ENCODE assay signal across 8 cellular contexts in the genomic region with DNA sequence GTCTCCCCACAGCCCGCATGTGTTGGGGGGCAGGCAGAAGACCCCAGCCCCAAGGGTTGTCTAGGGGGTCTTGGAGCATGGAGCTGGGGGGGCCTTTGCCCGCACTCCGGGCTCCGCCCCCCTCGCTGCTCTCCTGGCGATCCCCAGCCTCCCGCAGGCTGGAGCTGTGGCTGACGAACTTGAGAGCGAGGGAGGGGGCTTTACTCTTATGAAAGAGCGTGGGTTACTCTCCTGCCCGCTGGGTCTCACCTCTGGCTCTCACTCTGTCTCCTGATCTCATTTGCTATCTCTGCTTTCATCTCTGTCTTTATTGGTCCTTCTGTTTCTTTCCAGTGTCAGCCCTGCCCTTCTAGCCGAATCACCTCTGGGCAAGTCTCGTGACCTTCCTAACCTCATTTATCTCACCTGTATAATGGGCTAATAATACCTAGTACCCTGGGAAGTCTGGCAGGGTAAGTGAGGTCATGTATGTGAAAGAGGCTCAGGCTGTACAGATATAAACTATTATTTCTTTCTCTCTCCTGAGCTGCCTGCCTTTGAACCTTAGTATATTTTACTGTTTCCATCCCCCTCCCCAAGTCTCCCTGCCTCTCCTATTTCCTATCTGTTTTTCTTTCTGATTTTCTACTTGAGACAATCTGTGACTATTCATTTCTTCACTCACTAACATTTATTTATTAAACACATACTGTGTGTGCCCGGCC. TPM values are rescaled to one million over a fixed set of nuclear protein-coding genes. Genes with fewer than 3 reads are reported as not detected.
A peak's percentile ranks its signal among the peaks of the same experiment; 100 is the strongest.
DNase-seq lines count a peak whose midpoint lies in the region; ATAC-seq and TF ChIP-seq lines count a peak whose summit lies in the region.
"Had no signal": no experiment of that assay in that cellular context is flagged by ENCODE, and none has a peak within 500 bp of the region (broad histone marks: within the 10 kb centered on the region; RNA-seq: fewer than 3 reads in every experiment).

No MANE protein-coding gene starts in this region.

- no peaks in the 10 kb centered on the region for H3K79me2 ChIP-seq in osteoblast (ENCODE audit: insufficient read depth, low read length)

- no peaks in the 10 kb centered on the region for H3K36me3 ChIP-seq in osteoblast (ENCODE audit: insufficient read depth, low read length)

- peak overlapping the region; percentile 67 for H2AFZ ChIP-seq in osteoblast (ENCODE audit: low read length)

- no peaks in the 10 kb centered on the region for H3K9me3 ChIP-seq in T-helper 17 cell (ENCODE audit: control insufficient read depth, low read length, poor library complexity, severe bottlenecking)
- H3K9me3 ChIP-seq in osteoblast (ENCODE audit: low read depth, low read length) = no peaks in the 10 kb centered on the region

- peak overlapping the region; percentile 81 for H3K27ac Mint-ChIP-seq in T-helper 17 cell

- H4K20me1 ChIP-seq in osteoblast (ENCODE audit: insufficient read depth, low read length) = peaks cover 20% of the 10 kb centered on the region

- TF ChIP-seq CTCF in fibroblast of the aortic adventitia (IDR thresholded peaks at IDR 0.05; ENCODE audit: insufficient read depth, low read length) (no peak), osteoblast (IDR thresholded peaks at IDR 0.05; ENCODE audit: extremely low read depth, low read depth, low read length) (no peak)

- peak overlapping the region; percentile 98 for H3K4me3 Mint-ChIP-seq in T-helper 17 cell

- DNase-seq in ELF-1 (ENCODE audit: low read depth, low spot score) = peak; percentile 82
- no peak for DNase-seq in T-helper 17 cell
- DNase-seq in fibroblast of the aortic adventitia (ENCODE audit: low read depth) = peak; percentile 16
- DNase-seq in osteoblast (ENCODE audit: insufficient read length, low spot score, missing footprints) = peak; percentile 95

- H3K4me3 ChIP-seq in fibroblast of the aortic adventitia (ENCODE audit: low read depth, low read length) (peak overlapping the region; percentile 95), osteoblast (ENCODE audit: insufficient read depth, low read length) (peak overlapping the region; percentile 97)

- peak overlapping the region; percentile 90 for H3K4me2 ChIP-seq in osteoblast (ENCODE audit: insufficient read depth, low read length)

- peaks cover 19% of the 10 kb centered on the region for H3K4me1 ChIP-seq in osteoblast (ENCODE audit: insufficient read depth, low read length)

- ATAC-seq in HG03439 (IDR thresholded peaks at IDR 0.05; ENCODE audit: unreplicated experiment) (peak; percentile 5), T-helper 17 cell (peak; percentile 12), HG02840 (IDR thresholded peaks at IDR 0.05; ENCODE audit: low FRiP score, unreplicated experiment) (no peak), HG02678 (IDR thresholded peaks at IDR 0.05; ENCODE audit: unreplicated experiment) (no peak)

- H3K4me1 Mint-ChIP-seq in T-helper 17 cell = peaks cover 27% of the 10 kb centered on the region

- H3K27ac ChIP-seq in osteoblast (ENCODE audit: low read depth, low read length) = no peak overlapping the region

- H3K27me3 ChIP-seq in osteoblast (ENCODE audit: insufficient read depth, low read length) = no peaks in the 10 kb centered on the region

- H3K36me3 Mint-ChIP-seq in T-helper 17 cell (ENCODE audit: low read depth) = peaks cover 7% of the 10 kb centered on the region

- H3K27me3 Mint-ChIP-seq in T-helper 17 cell = no peaks in the 10 kb centered on the region

RNA-seq across cellular contexts. Expression of a gene that starts 0.7 kb away (rescaled TPM):
- total RNA-seq in T-helper 17 cell = 1 to 10 TPM; 2.6 to 4.9 TPM
- 2.4 and 5.3 TPM in 2 replicates for total RNA-seq in fibroblast of the aortic adventitia (ENCODE audit: low replicate concordance)
- total RNA-seq in osteoblast = 3.5 and 3.6 TPM in 2 replicates

RNA-seq across cellular contexts. Expression of a gene that starts 13.1 kb away (rescaled TPM):
- total RNA-seq in T-helper 17 cell = 10 to 100 TPM; 30.3 to 33.8 TPM
- total RNA-seq in fibroblast of the aortic adventitia (ENCODE audit: low replicate concordance) = 39.0 and 69.9 TPM in 2 replicates
- total RNA-seq in osteoblast = 89.0 and 101 TPM in 2 replicates

RNA-seq across cellular contexts. Expression of a gene that starts 14.4 kb away (rescaled TPM):
- 1 to 10 TPM in 1 of 2 donors, under 1 TPM in 1; 0.29 to 1.3 TPM for total RNA-seq in T-helper 17 cell
- total RNA-seq in fibroblast of the aortic adventitia (ENCODE audit: low replicate concordance) = 0.90 TPM in 1 of 2 replicates, not detected in the other
- 1.4 and 2.1 TPM in 2 replicates for total RNA-seq in osteoblast

RNA-seq across cellular contexts. Expression of a gene that starts 30.6 kb away (rescaled TPM):
- under 1 TPM; 0.23 to 0.57 TPM for total RNA-seq in T-helper 17 cell
- not detected in 2 replicates for total RNA-seq in fibroblast of the aortic adventitia (ENCODE audit: low replicate concordance)
- total RNA-seq in osteoblast = not detected in 2 replicates

RNA-seq across cellular contexts. Expression of a gene that starts 30.7 kb away (rescaled TPM):
- 1 to 10 TPM in 1 of 2 donors, under 1 TPM in 1; 0.94 to 1.3 TPM for total RNA-seq in T-helper 17 cell
- total RNA-seq in fibroblast of the aortic adventitia (ENCODE audit: low replicate concordance) = 0.09 TPM in 1 of 2 replicates, not detected in the other
- total RNA-seq in osteoblast = not detected in 2 replicates
- total RNA-seq: temporal lobe had no signal

Comparison
In these comparisons a context has a peak if more than half of its experiments do, and no peak if none do; other contexts are left out.
1. DNase-seq: peak in ELF-1 (single experiment), fibroblast of the aortic adventitia (single experiment) and osteoblast (single experiment); none in T-helper 17 cell (0 of 3).
2. ATAC-seq: peak in HG03439 (single experiment) and T-helper 17 cell (single experiment); none in HG02840 (single experiment) and HG02678 (single experiment).